1 cellular context compared by ENCODE assay signal in the genomic region with DNA sequence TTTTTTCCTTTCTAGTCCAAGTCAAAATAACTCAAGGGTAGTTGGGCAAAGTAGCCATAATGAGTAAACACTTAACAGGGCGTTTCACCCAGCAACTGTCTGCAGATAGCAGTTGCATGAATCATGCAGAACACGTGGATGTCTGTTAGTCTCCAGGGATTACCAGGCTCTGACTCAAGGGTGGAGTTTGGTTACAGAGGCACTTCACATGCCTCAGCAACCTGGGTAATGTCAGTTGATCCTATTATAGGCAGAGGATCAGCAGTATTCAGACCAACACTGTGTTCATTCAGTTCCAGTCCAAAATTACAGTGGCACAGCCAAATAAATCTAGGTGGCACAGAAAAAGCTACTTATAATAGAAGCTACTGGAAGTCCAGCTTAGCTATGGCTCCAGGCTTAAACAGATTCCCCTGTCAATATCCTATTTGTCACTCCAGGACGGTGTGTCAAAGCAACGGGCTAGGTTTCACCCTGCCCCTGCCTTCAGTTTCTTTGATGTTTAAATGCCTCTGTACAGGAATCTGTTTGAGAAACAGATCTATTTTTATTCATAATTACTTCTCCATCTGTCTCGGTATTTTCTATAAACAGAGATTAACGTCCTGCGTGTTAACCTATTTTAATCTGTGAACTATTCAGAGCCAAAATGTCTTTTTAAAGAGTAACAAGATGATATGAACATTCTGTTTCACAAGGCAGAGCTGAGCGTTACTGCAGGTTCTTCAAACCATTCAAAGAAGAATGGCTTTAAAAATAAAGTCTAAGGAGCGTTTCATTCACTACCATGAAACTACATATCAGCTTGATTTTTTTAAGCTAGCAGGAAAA.
A peak's percentile ranks its signal among the peaks of the same experiment; 100 is the strongest.
TF ChIP-seq lines count a peak whose summit lies in the region.

No MANE protein-coding gene starts in this region.

TF ChIP-seq in K562, 482 proteins besides CTCF, POLR2A, EP300 and RAD21 (continued from another document and continues in another):
- TF ChIP-seq HES1 (IDR thresholded peaks at IDR 0.05; ENCODE audit: low read depth) (no peak), ZNF239 (CRISPR knock-in tag; IDR thresholded peaks at IDR 0.05) (no peak), ZNF586 (CRISPR knock-in tag; conservative IDR thresholded peaks at IDR 0.05) (no peak), EWSR1 (IDR thresholded peaks at IDR 0.05; ENCODE audit: borderline replicate concordance, low read depth, partially characterized antibody) (no peak), RFX5 (IDR thresholded peaks at IDR 0.05; ENCODE audit: low read depth, low read length) (no peak), ZEB2 (IDR thresholded peaks at IDR 0.05) (no peak), ZNF121 (CRISPR knock-in tag; conservative IDR thresholded peaks at IDR 0.05) (no peak), ZBTB11 (CRISPR knock-in tag; IDR thresholded peaks at IDR 0.05) (no peak), NR2C2 (CRISPR knock-in tag; IDR thresholded peaks at IDR 0.05) (no peak), NR2C2 (tag; IDR thresholded peaks at IDR 0.05) (no peak), ZNF263 (CRISPR knock-in tag; IDR thresholded peaks at IDR 0.05; ENCODE audit: borderline replicate concordance) (no peak; the same call in 1 of the 2 replicates), CHD4 (IDR thresholded peaks at IDR 0.05; ENCODE audit: insufficient read depth, insufficient replicate concordance, low read depth, low read length, poor library complexity, severe bottlenecking) (no peak), HDAC1 (IDR thresholded peaks at IDR 0.05) (no peak), SMAD2 (IDR thresholded peaks at IDR 0.05; ENCODE audit: low read depth, low read length) (no peak), PCBP2 (IDR thresholded peaks at IDR 0.05; ENCODE audit: low read depth, low read length, poor library complexity, severe bottlenecking) (no peak), ASH1L (IDR thresholded peaks at IDR 0.05; ENCODE audit: borderline replicate concordance, low read depth, partially characterized antibody) (no peak), SFPQ (IDR thresholded peaks at IDR 0.05; ENCODE audit: low read depth, low read length) (no peak), BDP1 (IDR thresholded peaks at IDR 0.05; ENCODE audit: insufficient read depth, insufficient read length) (no peak), IFI16 (CRISPR knock-in tag; IDR thresholded peaks at IDR 0.05) (no peak), DPF2 (IDR thresholded peaks at IDR 0.05) (peak; percentile 72), MXI1 (IDR thresholded peaks at IDR 0.05; ENCODE audit: low read depth, low read length) (no peak), FOXP1 (CRISPR knock-in tag; IDR thresholded peaks at IDR 0.05) (0 out of 2 replicates have a peak, but pooled peaks have one; percentile 50), MBD2 (IDR thresholded peaks at IDR 0.05; ENCODE audit: borderline replicate concordance, low read depth) (no peak), CBX1 (IDR thresholded peaks at IDR 0.05; ENCODE audit: low read depth) (no peak), FOSL1 (tag; conservative IDR thresholded peaks at IDR 0.05) (peak; percentile 99), SRSF9 (IDR thresholded peaks at IDR 0.05; ENCODE audit: borderline replicate concordance, low read depth, low read length) (no peak), TAF15 (IDR thresholded peaks at IDR 0.05; ENCODE audit: low read depth, low read length) (no peak), CHD1 (IDR thresholded peaks at IDR 0.05; ENCODE audit: low read length) (no peak), FOXK2 (conservative IDR thresholded peaks at IDR 0.05 in 1 of 2, IDR thresholded peaks at IDR 0.05 in 1 of 2; ENCODE audit: low read depth in 2 of 2) (peak; percentile 37 to 45; a peak in 2 of 4 replicates), SP2 (IDR thresholded peaks at IDR 0.05; ENCODE audit: extremely low read depth, low read depth, low read length, poor library complexity, severe bottlenecking) (no peak), CSDE1 (IDR thresholded peaks at IDR 0.05) (no peak), ZNF785 (CRISPR knock-in tag; IDR thresholded peaks at IDR 0.05) (no peak), CBX3 (IDR thresholded peaks at IDR 0.05; ENCODE audit: borderline replicate concordance in 1 of 2, low read length in 2 of 2) (peak in 1 of 2 experiments; percentile 28; a peak in 1 of 3 replicates), DIDO1 (tag; IDR thresholded peaks at IDR 0.05; ENCODE audit: low read depth) (no peak), RCOR1 (IDR thresholded peaks at IDR 0.05; ENCODE audit: borderline replicate concordance in 1 of 2, low read depth in 2 of 2, low read length in 2 of 2) (no peak), ZNF146 (CRISPR knock-in tag; IDR thresholded peaks at IDR 0.05; ENCODE audit: unreplicated experiment) (no peak), YY1 (IDR thresholded peaks at IDR 0.05; ENCODE audit: borderline replicate concordance in 1 of 3, control insufficient read depth in 1 of 3, extremely low read depth in 1 of 3, insufficient read depth in 3 of 3, insufficient read length in 1 of 3, insufficient replicate concordance in 2 of 3, low read depth in 1 of 3, low read length in 2 of 3) (peak in 1 of 3 experiments; percentile 13), ZBTB8A (IDR thresholded peaks at IDR 0.05; ENCODE audit: partially characterized antibody) (no peak), LARP7 (IDR thresholded peaks at IDR 0.05) (no peak), CC2D1A (IDR thresholded peaks at IDR 0.05) (no peak), FOXJ2 (tag; IDR thresholded peaks at IDR 0.05) (no peak), ARNT (IDR thresholded peaks at IDR 0.05) (no peak), POLR2G (IDR thresholded peaks at IDR 0.05; ENCODE audit: low read depth, low read length) (no peak), GTF2B (IDR thresholded peaks at IDR 0.05; ENCODE audit: extremely low read depth, insufficient read length) (no peak), POLR2AphosphoS2 (IDR thresholded peaks at IDR 0.05; ENCODE audit: low read length) (no peak), ZBED1 (IDR thresholded peaks at IDR 0.05) (no peak), BCOR (IDR thresholded peaks at IDR 0.05) (no peak), U2AF2 (optimal IDR thresholded peaks at IDR 0.05; ENCODE audit: low read depth, low read length) (no peak), PML (IDR thresholded peaks at IDR 0.05; ENCODE audit: low read length) (no peak), SNRNP70 (optimal IDR thresholded peaks at IDR 0.05; ENCODE audit: low read depth, low read length) (no peak), ZC3H8 (IDR thresholded peaks at IDR 0.05) (no peak), FOXM1 (IDR thresholded peaks at IDR 0.05; ENCODE audit: low read depth) (no peak; the same call in 1 of the 2 replicates), FOXM1 (CRISPR knock-in tag; IDR thresholded peaks at IDR 0.05; ENCODE audit: low read depth) (no peak), CXXC5 (CRISPR knock-in tag; IDR thresholded peaks at IDR 0.05) (peak; percentile 29; the same call in 1 of the 2 replicates), STAT5A (IDR thresholded peaks at IDR 0.05; ENCODE audit: borderline replicate concordance, low read length) (no peak)
- TF ChIP-seq, protein P1, sequence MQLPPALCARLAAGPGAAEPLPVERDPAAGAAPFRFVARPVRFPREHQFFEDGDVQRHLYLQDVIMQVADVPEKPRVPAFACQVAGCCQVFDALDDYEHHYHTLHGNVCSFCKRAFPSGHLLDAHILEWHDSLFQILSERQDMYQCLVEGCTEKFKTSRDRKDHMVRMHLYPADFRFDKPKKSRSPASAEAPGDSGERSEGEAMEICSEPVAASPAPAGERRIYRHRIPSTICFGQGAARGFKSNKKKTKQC (CRISPR knock-in tag; IDR thresholded peaks at IDR 0.05), result no peak
- TF ChIP-seq, protein P2, sequence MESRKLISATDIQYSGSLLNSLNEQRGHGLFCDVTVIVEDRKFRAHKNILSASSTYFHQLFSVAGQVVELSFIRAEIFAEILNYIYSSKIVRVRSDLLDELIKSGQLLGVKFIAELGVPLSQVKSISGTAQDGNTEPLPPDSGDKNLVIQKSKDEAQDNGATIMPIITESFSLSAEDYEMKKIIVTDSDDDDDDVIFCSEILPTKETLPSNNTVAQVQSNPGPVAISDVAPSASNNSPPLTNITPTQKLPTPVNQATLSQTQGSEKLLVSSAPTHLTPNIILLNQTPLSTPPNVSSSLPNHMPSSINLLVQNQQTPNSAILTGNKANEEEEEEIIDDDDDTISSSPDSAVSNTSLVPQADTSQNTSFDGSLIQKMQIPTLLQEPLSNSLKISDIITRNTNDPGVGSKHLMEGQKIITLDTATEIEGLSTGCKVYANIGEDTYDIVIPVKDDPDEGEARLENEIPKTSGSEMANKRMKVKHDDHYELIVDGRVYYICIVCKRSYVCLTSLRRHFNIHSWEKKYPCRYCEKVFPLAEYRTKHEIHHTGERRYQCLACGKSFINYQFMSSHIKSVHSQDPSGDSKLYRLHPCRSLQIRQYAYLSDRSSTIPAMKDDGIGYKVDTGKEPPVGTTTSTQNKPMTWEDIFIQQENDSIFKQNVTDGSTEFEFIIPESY (CRISPR knock-in tag; IDR thresholded peaks at IDR 0.05), result no peak
- TF ChIP-seq, protein P3, sequence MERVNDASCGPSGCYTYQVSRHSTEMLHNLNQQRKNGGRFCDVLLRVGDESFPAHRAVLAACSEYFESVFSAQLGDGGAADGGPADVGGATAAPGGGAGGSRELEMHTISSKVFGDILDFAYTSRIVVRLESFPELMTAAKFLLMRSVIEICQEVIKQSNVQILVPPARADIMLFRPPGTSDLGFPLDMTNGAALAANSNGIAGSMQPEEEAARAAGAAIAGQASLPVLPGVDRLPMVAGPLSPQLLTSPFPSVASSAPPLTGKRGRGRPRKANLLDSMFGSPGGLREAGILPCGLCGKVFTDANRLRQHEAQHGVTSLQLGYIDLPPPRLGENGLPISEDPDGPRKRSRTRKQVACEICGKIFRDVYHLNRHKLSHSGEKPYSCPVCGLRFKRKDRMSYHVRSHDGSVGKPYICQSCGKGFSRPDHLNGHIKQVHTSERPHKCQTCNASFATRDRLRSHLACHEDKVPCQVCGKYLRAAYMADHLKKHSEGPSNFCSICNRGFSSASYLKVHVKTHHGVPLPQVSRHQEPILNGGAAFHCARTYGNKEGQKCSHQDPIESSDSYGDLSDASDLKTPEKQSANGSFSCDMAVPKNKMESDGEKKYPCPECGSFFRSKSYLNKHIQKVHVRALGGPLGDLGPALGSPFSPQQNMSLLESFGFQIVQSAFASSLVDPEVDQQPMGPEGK (CRISPR knock-in tag; IDR thresholded peaks at IDR 0.05; ENCODE audit: borderline replicate concordance), result no peak
- TF ChIP-seq, protein P4, sequence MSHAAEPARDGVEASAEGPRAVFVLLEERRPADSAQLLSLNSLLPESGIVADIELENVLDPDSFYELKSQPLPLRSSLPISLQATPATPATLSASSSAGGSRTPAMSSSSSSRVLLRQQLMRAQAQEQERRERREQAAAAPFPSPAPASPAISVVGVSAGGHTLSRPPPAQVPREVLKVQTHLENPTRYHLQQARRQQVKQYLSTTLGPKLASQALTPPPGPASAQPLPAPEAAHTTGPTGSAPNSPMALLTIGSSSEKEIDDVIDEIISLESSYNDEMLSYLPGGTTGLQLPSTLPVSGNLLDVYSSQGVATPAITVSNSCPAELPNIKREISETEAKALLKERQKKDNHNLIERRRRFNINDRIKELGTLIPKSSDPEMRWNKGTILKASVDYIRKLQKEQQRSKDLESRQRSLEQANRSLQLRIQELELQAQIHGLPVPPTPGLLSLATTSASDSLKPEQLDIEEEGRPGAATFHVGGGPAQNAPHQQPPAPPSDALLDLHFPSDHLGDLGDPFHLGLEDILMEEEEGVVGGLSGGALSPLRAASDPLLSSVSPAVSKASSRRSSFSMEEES (CRISPR knock-in tag; IDR thresholded peaks at IDR 0.05), result no peak
